8 cellular contexts compared by ENCODE assay signal in the genomic region with DNA sequence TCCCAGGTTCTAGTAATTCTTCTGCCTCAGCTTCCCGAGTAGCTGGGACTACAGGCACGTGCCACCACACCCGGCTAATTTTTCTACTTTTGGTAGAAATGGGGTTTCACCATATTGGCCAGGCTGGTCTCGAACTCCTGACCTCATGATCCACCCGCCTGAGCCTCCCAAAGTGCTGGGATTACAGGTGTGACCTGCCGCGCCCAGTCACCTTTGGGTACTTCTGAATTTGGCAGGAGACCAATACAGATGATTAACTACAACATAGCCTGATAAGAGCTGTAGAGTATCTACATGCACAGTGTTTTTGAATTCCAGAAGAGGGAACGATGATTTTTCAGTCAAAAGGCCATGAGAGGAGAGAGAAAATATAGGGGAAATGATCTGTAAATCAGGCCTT. TPM values are rescaled to one million over a fixed set of nuclear protein-coding genes. Genes with fewer than 3 reads are reported as not detected.
DNase-seq lines count a peak whose midpoint lies in the region; ATAC-seq, FAIRE-seq and TF ChIP-seq lines count a peak whose summit lies in the region.
"Not testable (repeated sequence)": the region's sequence is repeated elsewhere in the genome, so short reads cannot be mapped to it uniquely, and the experiment has no call there.

No MANE protein-coding gene starts in this region.

- peaks cover 39 to 63% (median 55%) of the 10 kb centered on the region in 3 donors for H3K4me1 Mint-ChIP-seq in IgD-negative memory B cell
- peaks cover 91% of the 10 kb centered on the region for H3K4me1 Mint-ChIP-seq in activated CD4-positive, alpha-beta T cell treated with anti-CD3 and anti-CD28 coated beads for 36 hours
- peaks cover 81% of the 10 kb centered on the region for H3K4me1 Mint-ChIP-seq in central memory CD8-positive, alpha-beta T cell

- not testable (repeated sequence) for ATAC-seq in activated CD4-positive, alpha-beta T cell treated with anti-CD3 and anti-CD28 coated beads for 36 hours; central memory CD8-positive, alpha-beta T cell (replicated peaks; ENCODE audit: extremely low read depth, poor library complexity, severe bottlenecking); upper lobe of right lung
- ATAC-seq in left colon (peak; percentile 43), mucosa of descending colon (peak; percentile 42), pancreas (peak in 3 of 4 donors; percentile 25 to 51 (median 32))

- H3K27ac ChIP-seq in BLaER1 treated with 17β-estradiol and CSF1 and Interleukin-3, amounts not matched to agents 10 nM and 100 nM, result peak overlapping the region in 2 of 11 experiments; percentile 4 to 44; a peak in 2 of 22 replicates
- H3K27ac ChIP-seq in pancreas, result not testable (repeated sequence)
- H3K27ac ChIP-seq in upper lobe of right lung, result peak overlapping the region; percentile 32

- H3K27me3 ChIP-seq in BLaER1 treated with 17β-estradiol and CSF1 and Interleukin-3, amounts not matched to agents 10 nM and 100 nM; pancreas; upper lobe of right lung: not testable (repeated sequence)

- intact Hi-C loops in activated CD4-positive, alpha-beta T cell treated with anti-CD3 and anti-CD28 coated beads for 36 hours (cut with DNase I, micrococcal nuclease); left colon (cut with DNase I, micrococcal nuclease); mucosa of descending colon (cut with DNase I, micrococcal nuclease); pancreas (cut with DNase I); upper lobe of right lung (cut with DNase I): not testable (repeated sequence)

- not testable (repeated sequence) for H3K9me3 ChIP-seq in BLaER1 treated with 17β-estradiol and CSF1 and Interleukin-3, amounts not matched to agents 10 nM and 100 nM (replicated peaks in 1 of 11); mucosa of descending colon; pancreas; upper lobe of right lung

- H3K36me3 ChIP-seq in BLaER1 treated with 17β-estradiol and CSF1 and Interleukin-3, amounts not matched to agents 10 nM and 100 nM, result peaks cover 63 to 83% (median 66%) of the 10 kb centered on the region in 11 experiments
- H3K36me3 ChIP-seq in mucosa of descending colon (ENCODE audit: low read depth); pancreas: not testable (repeated sequence)
- H3K36me3 ChIP-seq in upper lobe of right lung, result peaks cover 35% of the 10 kb centered on the region

- POLR2A ChIA-PET in activated CD4-positive, alpha-beta T cell treated with anti-CD3 and anti-CD28 coated beads for 36 hours (lab: Charles Lee), result interaction anchor here (0.5 kb wide), 1 partner anchor 65 kb away, joined by 4 read pairs; no protein-coding TSS in a partner anchor

- H3K9me3 Mint-ChIP-seq in IgD-negative memory B cell; activated CD4-positive, alpha-beta T cell treated with anti-CD3 and anti-CD28 coated beads for 36 hours (ENCODE audit: low read depth); central memory CD8-positive, alpha-beta T cell: not testable (repeated sequence)

- not testable (repeated sequence) for TF ChIP-seq CTCF in mucosa of descending colon (IDR thresholded peaks at IDR 0.05); pancreas (IDR thresholded peaks at IDR 0.05); upper lobe of right lung (IDR thresholded peaks at IDR 0.05)

- H3K4me3 ChIP-seq in BLaER1 treated with 17β-estradiol and CSF1 and Interleukin-3, amounts not matched to agents 10 nM and 100 nM; mucosa of descending colon; pancreas; upper lobe of right lung: not testable (repeated sequence)

- not testable (repeated sequence) for H3K36me3 Mint-ChIP-seq in IgD-negative memory B cell
- H3K36me3 Mint-ChIP-seq in activated CD4-positive, alpha-beta T cell treated with anti-CD3 and anti-CD28 coated beads for 36 hours (ENCODE audit: low read depth), result peaks cover 21% of the 10 kb centered on the region
- H3K36me3 Mint-ChIP-seq in central memory CD8-positive, alpha-beta T cell (ENCODE audit: insufficient read depth), result peaks cover 27% of the 10 kb centered on the region

- not testable (repeated sequence) for DNase-seq in activated CD4-positive, alpha-beta T cell treated with anti-CD3 and anti-CD28 coated beads for 36 hours; central memory CD8-positive, alpha-beta T cell (ENCODE audit: low spot score in 2 of 2); left colon; pancreas; upper lobe of right lung
- peak in 2 of 3 donors; percentile 66 to 70 for DNase-seq in mucosa of descending colon

- not testable (repeated sequence) for FAIRE-seq in pancreas (lab: Jason Lieb, UNC)

- peaks cover 80 to 99% (median 94%) of the 10 kb centered on the region in 10 experiments for H3K4me1 ChIP-seq in BLaER1 treated with 17β-estradiol and CSF1 and Interleukin-3, amounts not matched to agents 10 nM and 100 nM
- H3K4me1 ChIP-seq in mucosa of descending colon (ENCODE audit: low read depth), result peaks cover 62% of the 10 kb centered on the region
- peaks cover 0 to 19% (median 4%) of the 10 kb centered on the region in 3 donors for H3K4me1 ChIP-seq in pancreas
- peaks cover 63% of the 10 kb centered on the region for H3K4me1 ChIP-seq in upper lobe of right lung

- 0 out of 22 replicates have a peak overlapping the region, but pooled peaks of 1 of the 11 experiments have one; percentile 7 for H3K9ac ChIP-seq in BLaER1 treated with 17β-estradiol and CSF1 and Interleukin-3, amounts not matched to agents 10 nM and 100 nM

- H3K4me3 Mint-ChIP-seq in IgD-negative memory B cell; activated CD4-positive, alpha-beta T cell treated with anti-CD3 and anti-CD28 coated beads for 36 hours; central memory CD8-positive, alpha-beta T cell: not testable (repeated sequence)

- peaks cover 34 to 66% (median 61%) of the 10 kb centered on the region in 11 experiments for H4K20me1 ChIP-seq in BLaER1 treated with 17β-estradiol and CSF1 and Interleukin-3, amounts not matched to agents 10 nM and 100 nM

- WGBS in pancreas, 2 donors, result 66 to 71% methylated on average over 8 of the region's 8 CpGs

- H3K27me3 Mint-ChIP-seq in IgD-negative memory B cell; activated CD4-positive, alpha-beta T cell treated with anti-CD3 and anti-CD28 coated beads for 36 hours; central memory CD8-positive, alpha-beta T cell: not testable (repeated sequence)

- H3K4me2 ChIP-seq in BLaER1 treated with 17β-estradiol and CSF1 and Interleukin-3, amounts not matched to agents 10 nM and 100 nM, result peak overlapping the region in 8 of 11 experiments; percentile 17 to 95 (median 38); a peak in 8 of 22 replicates

- H3K27ac Mint-ChIP-seq in IgD-negative memory B cell, result peak overlapping the region in 2 of 3 donors; percentile 42 to 78
- peak overlapping the region; percentile 35 for H3K27ac Mint-ChIP-seq in activated CD4-positive, alpha-beta T cell treated with anti-CD3 and anti-CD28 coated beads for 36 hours
- peak overlapping the region; percentile 50 for H3K27ac Mint-ChIP-seq in central memory CD8-positive, alpha-beta T cell (ENCODE audit: low read depth)

- CTCF ChIA-PET in activated CD4-positive, alpha-beta T cell treated with anti-CD3 and anti-CD28 coated beads for 36 hours (lab: Charles Lee), result interaction anchor here (0.9 to 2.0 kb wide), 4 partner anchors 8 to 149 kb away, joined by 3 to 8 read pairs (median 4); a partner anchor contains a TSS

RNA-seq across cellular contexts. Expression of a gene that starts 9.5 kb away (rescaled TPM):
- polyA plus RNA-seq in IgD-negative memory B cell (113 TPM), pancreas (10 to 100 TPM; 15.7 to 20.9 TPM)
- 10 to 100 TPM; 21.0 to 31.5 TPM for total RNA-seq in activated CD4-positive, alpha-beta T cell treated with anti-CD3 and anti-CD28 coated beads for 36 hours
- total RNA-seq in left colon (10 to 100 TPM; 82.4 to 91.9 TPM), mucosa of descending colon (10 to 100 TPM; 40.6 to 90.5 (median 65.5) TPM), pancreas (10 to 100 TPM in 1 of 6 donors, 1 to 10 TPM in 5; 1.7 to 11.2 (median 4.4) TPM), upper lobe of right lung (88.4 TPM)
